1 cellular context compared by ENCODE assay signal in genomic region chr22:37032535-37033460, GRCh38.
A peak's percentile ranks its signal among the peaks of the same experiment; 100 is the strongest.
TF ChIP-seq lines count a peak whose summit lies in the region.

No MANE protein-coding gene starts in this region.

TF ChIP-seq in HepG2, 621 proteins besides CTCF, POLR2A, EP300 and RAD21 (continued from another document and continues in another):
- TF ChIP-seq AKNA (CRISPR knock-in tag; IDR thresholded peaks at IDR 0.05; ENCODE audit: borderline replicate concordance) (no peak), ERF (CRISPR knock-in tag; IDR thresholded peaks at IDR 0.05) (peak; percentile 94), ZMAT3 (CRISPR knock-in tag; conservative IDR thresholded peaks at IDR 0.05) (no peak; the same call in 1 of the 2 replicates), KAT8 (CRISPR knock-in tag; IDR thresholded peaks at IDR 0.05) (peak; percentile 90), HOMEZ (CRISPR knock-in tag; IDR thresholded peaks at IDR 0.05; ENCODE audit: low read depth) (peak; percentile 79; the same call in 1 of the 2 replicates), GATAD1 (CRISPR knock-in tag; IDR thresholded peaks at IDR 0.05) (peak; percentile 76), ZNF326 (CRISPR knock-in tag; IDR thresholded peaks at IDR 0.05; ENCODE audit: borderline replicate concordance) (peak; percentile 72; the same call in 1 of the 2 replicates), SATB2 (CRISPR knock-in tag; IDR thresholded peaks at IDR 0.05) (no peak), TFDP1 (CRISPR knock-in tag; IDR thresholded peaks at IDR 0.05; ENCODE audit: borderline replicate concordance) (peak; percentile 48; the same call in 1 of the 2 replicates), U2AF2 (IDR thresholded peaks at IDR 0.05; ENCODE audit: low read depth, low read length) (no peak), BCL3 (CRISPR knock-in tag; IDR thresholded peaks at IDR 0.05) (peak; percentile 57; the same call in 1 of the 2 replicates), ZNF839 (CRISPR knock-in tag; IDR thresholded peaks at IDR 0.05; ENCODE audit: borderline replicate concordance) (no peak; the same call in 1 of the 2 replicates), MNT (IDR thresholded peaks at IDR 0.05) (no peak; the same call in 1 of the 2 replicates), REXO4 (CRISPR knock-in tag; IDR thresholded peaks at IDR 0.05; ENCODE audit: borderline replicate concordance) (0 out of 2 replicates have a peak, but pooled peaks have one; percentile 67), FOXK2 (IDR thresholded peaks at IDR 0.05) (peak; percentile 55; the same call in 1 of the 2 replicates), KLF12 (CRISPR knock-in tag; IDR thresholded peaks at IDR 0.05; ENCODE audit: borderline replicate concordance) (peak; percentile 65; the same call in 1 of the 2 replicates), ATM (IDR thresholded peaks at IDR 0.05; ENCODE audit: borderline replicate concordance) (no peak), TOE1 (CRISPR knock-in tag; IDR thresholded peaks at IDR 0.05) (peak; percentile 95; the same call in 1 of the 2 replicates), TFE3 (CRISPR knock-in tag; IDR thresholded peaks at IDR 0.05) (peak; percentile 90), ZNF530 (CRISPR knock-in tag; IDR thresholded peaks at IDR 0.05; ENCODE audit: low read depth) (no peak), SCMH1 (CRISPR knock-in tag; IDR thresholded peaks at IDR 0.05; ENCODE audit: borderline replicate concordance) (no peak), ZHX2 (IDR thresholded peaks at IDR 0.05; ENCODE audit: low read depth) (peak; percentile 52), ZHX2 (CRISPR knock-in tag; IDR thresholded peaks at IDR 0.05; ENCODE audit: borderline replicate concordance) (no peak), REPIN1 (CRISPR knock-in tag; IDR thresholded peaks at IDR 0.05; ENCODE audit: borderline replicate concordance, low read depth) (peak; percentile 95), ZNF496 (CRISPR knock-in tag; IDR thresholded peaks at IDR 0.05; ENCODE audit: insufficient replicate concordance) (no peak), ZNF564 (CRISPR knock-in tag; IDR thresholded peaks at IDR 0.05) (no peak), ZUFSP (CRISPR knock-in tag; IDR thresholded peaks at IDR 0.05; ENCODE audit: borderline replicate concordance) (peak; percentile 91; the same call in 1 of the 2 replicates), RARA (CRISPR knock-in tag; IDR thresholded peaks at IDR 0.05) (peak; percentile 95), ZNF275 (CRISPR knock-in tag; IDR thresholded peaks at IDR 0.05; ENCODE audit: borderline replicate concordance) (0 out of 2 replicates have a peak, but pooled peaks have one; percentile 45), GLMP (CRISPR knock-in tag; IDR thresholded peaks at IDR 0.05; ENCODE audit: borderline replicate concordance) (0 out of 2 replicates have a peak, but pooled peaks have one; percentile 26), NR2F6 (IDR thresholded peaks at IDR 0.05) (peak; percentile 96), NR2F6 (CRISPR knock-in tag; IDR thresholded peaks at IDR 0.05) (peak; percentile 95), ZNF605 (CRISPR knock-in tag; IDR thresholded peaks at IDR 0.05) (peak; percentile 97), XBP1 (CRISPR knock-in tag; IDR thresholded peaks at IDR 0.05) (no peak)
